ENCODE assay signal across 16 cellular contexts in genomic region chr7:73323434-73324080, GRCh38. TPM values are rescaled to one million over a fixed set of nuclear protein-coding genes. Genes with fewer than 3 reads are reported as not detected.
DNase-seq lines count a peak whose midpoint lies in the region; ATAC-seq and TF ChIP-seq lines count a peak whose summit lies in the region.
"Not testable (repeated sequence)": the region's sequence is repeated elsewhere in the genome, so short reads cannot be mapped to it uniquely, and the experiment has no call there.
"Had no signal": no experiment of that assay in that cellular context is flagged by ENCODE, and none has a peak within 500 bp of the region (broad histone marks: within the 10 kb centered on the region; RNA-seq: fewer than 3 reads in every experiment).

No MANE protein-coding gene starts in this region.

- H3K4me2 ChIP-seq in Loucy (ENCODE audit: low read depth, low read length, poor library complexity, severe bottlenecking): peak overlapping the region; percentile 37
- H3K4me2 ChIP-seq in mesendoderm (ENCODE audit: low read length): not testable (repeated sequence)
- H3K4me2 ChIP-seq in parathyroid adenoma (ENCODE audit: low read length): peak overlapping the region; percentile 61

- peak overlapping the region in 2 of 3 donors; percentile 82 to 95 for H3K27ac Mint-ChIP-seq in CD4-positive, CD25-positive, alpha-beta regulatory T cell
- not testable (repeated sequence) for H3K27ac Mint-ChIP-seq in activated B cell treated with CpG ODN at 0.5 μM for 24 hours; activated naive CD4-positive, alpha-beta T cell treated with anti-CD3 and anti-CD28 coated beads for 36 hours

- CTCF ChIA-PET in activated B cell treated with CpG ODN at 0.5 μM for 24 hours (lab: Charles Lee): interaction anchor here (0.9 to 1.4 kb wide), 2 partner anchors 21 to 128 kb away, joined by 3 to 14 read pairs; no protein-coding TSS in a partner anchor
- CTCF ChIA-PET in activated naive CD4-positive, alpha-beta T cell treated with anti-CD3 and anti-CD28 coated beads for 36 hours (lab: Charles Lee): interaction anchor here (0.7 to 2.6 kb wide), 8 partner anchors 9 to 139 kb away, joined by 3 to 17 read pairs (median 4); no protein-coding TSS in a partner anchor

- not testable (repeated sequence) for H3K79me1 ChIP-seq in mesendoderm (ENCODE audit: low read length)

- not testable (repeated sequence) for H3K27me3 Mint-ChIP-seq in CD4-positive, CD25-positive, alpha-beta regulatory T cell; activated B cell treated with CpG ODN at 0.5 μM for 24 hours; activated naive CD4-positive, alpha-beta T cell treated with anti-CD3 and anti-CD28 coated beads for 36 hours (ENCODE audit: low read depth)

- peak overlapping the region; percentile 67; the same call in 1 of the 2 replicates for H2AFZ ChIP-seq in Loucy (ENCODE audit: low read length)
- H2AFZ ChIP-seq in parathyroid adenoma: peak overlapping the region; percentile 73

- not testable (repeated sequence) for TF ChIP-seq EP300 in upper lobe of left lung (IDR thresholded peaks at IDR 0.05)

- H3K9me2 ChIP-seq in Loucy (replicated peaks; ENCODE audit: low read depth, low read length): not testable (repeated sequence)

- peaks cover 0 to 17% (median 10%) of the 10 kb centered on the region in 4 donors for H3K4me1 Mint-ChIP-seq in CD4-positive, CD25-positive, alpha-beta regulatory T cell
- H3K4me1 Mint-ChIP-seq in activated B cell treated with CpG ODN at 0.5 μM for 24 hours: peaks cover 15% of the 10 kb centered on the region
- not testable (repeated sequence) for H3K4me1 Mint-ChIP-seq in activated naive CD4-positive, alpha-beta T cell treated with anti-CD3 and anti-CD28 coated beads for 36 hours (ENCODE audit: low read depth)

- not testable (repeated sequence) for H4K8ac ChIP-seq in mesendoderm (ENCODE audit: low read depth, low read length)

- TF ChIP-seq POLR2A in upper lobe of left lung (IDR thresholded peaks at IDR 0.05): not testable (repeated sequence)

- not testable (repeated sequence) for TF ChIP-seq CTCF in Loucy (conservative IDR thresholded peaks at IDR 0.05; ENCODE audit: low read length); activated B cell treated with CpG ODN at 0.5 μM for 24 hours (IDR thresholded peaks at IDR 0.05); dorsolateral prefrontal cortex (IDR thresholded peaks at IDR 0.05 in 54 of 56, conservative IDR thresholded peaks at IDR 0.05 in 2 of 56; ENCODE audit: low read depth in 1 of 56, partially characterized antibody in 56 of 56); parathyroid adenoma (IDR thresholded peaks at IDR 0.05); upper lobe of left lung (IDR thresholded peaks at IDR 0.05)

- H3K56ac ChIP-seq in mesendoderm (ENCODE audit: low read length): peak overlapping the region; percentile 0

- POLR2A ChIA-PET in activated B cell treated with CpG ODN at 0.5 μM for 24 hours (lab: Charles Lee): not testable (repeated sequence)

- H3K27ac ChIP-seq in CD4-positive, CD25-positive, alpha-beta regulatory T cell (ENCODE audit: insufficient read depth, low read length, poor library complexity, severe bottlenecking); mesendoderm (ENCODE audit: low read depth, low read length); upper lobe of left lung: not testable (repeated sequence)
- H3K27ac ChIP-seq in dorsolateral prefrontal cortex (peak overlapping the region in 1 of 59 donors; percentile 38), parathyroid adenoma (peak overlapping the region; percentile 86)

- H2BK120ac ChIP-seq in mesendoderm (ENCODE audit: low read depth, low read length): not testable (repeated sequence)

- not testable (repeated sequence) for H2AK5ac ChIP-seq in mesendoderm (ENCODE audit: low read length)

- WGBS in mesendoderm (ENCODE audit: extremely low coverage, insufficient coverage, low lambda C conversion rate): no CpG with 5 or more reads among the region's 5 CpGs
- 72 to 73% methylated on average over 5 of the region's 5 CpGs for WGBS in upper lobe of left lung, 2 donors

- H4K20me1 ChIP-seq in Loucy (ENCODE audit: insufficient read depth, low read length, poor library complexity, severe bottlenecking): not testable (repeated sequence)

- not testable (repeated sequence) for H3K36me3 ChIP-seq in CD4-positive, CD25-positive, alpha-beta regulatory T cell (ENCODE audit: control insufficient read depth, insufficient read depth, low read length); Loucy (ENCODE audit: insufficient read depth, low read length); mesendoderm (ENCODE audit: control insufficient read depth, insufficient read depth, low read length); parathyroid adenoma (ENCODE audit: control insufficient read depth, insufficient read depth, low read length); upper lobe of left lung

- H3K9me3 Mint-ChIP-seq in CD4-positive, CD25-positive, alpha-beta regulatory T cell; activated B cell treated with CpG ODN at 0.5 μM for 24 hours; activated naive CD4-positive, alpha-beta T cell treated with anti-CD3 and anti-CD28 coated beads for 36 hours: not testable (repeated sequence)

- peak overlapping the region in 3 of 4 donors; percentile 61 to 91 (median 76) for H3K4me3 Mint-ChIP-seq in CD4-positive, CD25-positive, alpha-beta regulatory T cell
- H3K4me3 Mint-ChIP-seq in activated B cell treated with CpG ODN at 0.5 μM for 24 hours: peak overlapping the region; percentile 77
- peak overlapping the region; percentile 39 for H3K4me3 Mint-ChIP-seq in activated naive CD4-positive, alpha-beta T cell treated with anti-CD3 and anti-CD28 coated beads for 36 hours

- not testable (repeated sequence) for H3K36me3 Mint-ChIP-seq in CD4-positive, CD25-positive, alpha-beta regulatory T cell; activated B cell treated with CpG ODN at 0.5 μM for 24 hours (ENCODE audit: low read depth); activated naive CD4-positive, alpha-beta T cell treated with anti-CD3 and anti-CD28 coated beads for 36 hours (ENCODE audit: low read depth)

- H3K79me2 ChIP-seq in Loucy (ENCODE audit: insufficient read depth, low read length); mesendoderm (ENCODE audit: control insufficient read depth, insufficient read depth, low read length); parathyroid adenoma: not testable (repeated sequence)

- not testable (repeated sequence) for H3F3A ChIP-seq in Loucy (ENCODE audit: low read depth)

- intact Hi-C loops in activated B cell treated with CpG ODN at 0.5 μM for 24 hours (cut with micrococcal nuclease) (loop anchor here (1.0 kb wide), 2 partner anchors 15 to 128 kb away; partner anchors contain the start of gene NSUN5), dorsolateral prefrontal cortex (cut with DNase I) (loop anchor here in 1 of 2 donors (5.0 kb wide), 1 partner anchor 129 kb away; no protein-coding TSS in a partner anchor)
- intact Hi-C loops in activated naive CD4-positive, alpha-beta T cell treated with anti-CD3 and anti-CD28 coated beads for 36 hours (cut with micrococcal nuclease): loop anchor here (1.0 kb wide), 2 partner anchors 129 to 411 kb away; no protein-coding TSS in a partner anchor

- not testable (repeated sequence) for H4K5ac ChIP-seq in mesendoderm (ENCODE audit: low read length)

- ATAC-seq in CD4-positive, CD25-positive, alpha-beta regulatory T cell (ENCODE audit: low read depth in 2 of 2); activated B cell treated with CpG ODN at 0.5 μM for 24 hours (ENCODE audit: low read depth); upper lobe of left lung (ENCODE audit: low FRiP score in 2 of 2): not testable (repeated sequence)

- not testable (repeated sequence) for H3K4me1 ChIP-seq in CD4-positive, CD25-positive, alpha-beta regulatory T cell (ENCODE audit: control insufficient read depth, insufficient read depth, low read length, poor library complexity, severe bottlenecking); Loucy (ENCODE audit: insufficient read depth, low read length, poor library complexity, severe bottlenecking); mesendoderm (ENCODE audit: control insufficient read depth, low read depth, low read length)
- peaks cover 14% of the 10 kb centered on the region for H3K4me1 ChIP-seq in parathyroid adenoma
- peaks cover 4 to 12% (median 7%) of the 10 kb centered on the region in 4 donors for H3K4me1 ChIP-seq in upper lobe of left lung

- H3K18ac ChIP-seq in mesendoderm (ENCODE audit: low read length): not testable (repeated sequence)

- H3K4me3 ChIP-seq in CD4-positive, CD25-positive, alpha-beta regulatory T cell (ENCODE audit: low read depth, low read length): peak overlapping the region; percentile 61
- H3K4me3 ChIP-seq in Loucy (ENCODE audit: low read length, poor library complexity, severe bottlenecking); mesendoderm (ENCODE audit: low read length): not testable (repeated sequence)
- peak overlapping the region in 37 of 59 donors; percentile 2 to 54 (median 30) for H3K4me3 ChIP-seq in dorsolateral prefrontal cortex
- H3K4me3 ChIP-seq in parathyroid adenoma (ENCODE audit: low read depth, low read length): peak overlapping the region; percentile 38
- peak overlapping the region in 3 of 4 donors; percentile 11 to 29 (median 16) for H3K4me3 ChIP-seq in upper lobe of left lung

- H3K9me3 ChIP-seq in CD4-positive, CD25-positive, alpha-beta regulatory T cell (ENCODE audit: control insufficient read depth in 2 of 2, low read length in 2 of 2); Loucy (ENCODE audit: insufficient read depth, low read depth, low read length); parathyroid adenoma (ENCODE audit: control insufficient read depth, low read length); upper lobe of left lung: not testable (repeated sequence)

- not testable (repeated sequence) for H3K23ac ChIP-seq in mesendoderm (ENCODE audit: low read length)

- DNase-seq in CD4-positive, CD25-positive, alpha-beta regulatory T cell; activated B cell treated with CpG ODN at 0.5 μM for 24 hours; activated naive CD4-positive, alpha-beta T cell treated with anti-CD3 and anti-CD28 coated beads for 36 hours; dorsolateral prefrontal cortex; mesendoderm; upper lobe of left lung: not testable (repeated sequence)

- not testable (repeated sequence) for H3K9ac ChIP-seq in Loucy (ENCODE audit: low read depth, low read length, poor library complexity, severe bottlenecking); mesendoderm (ENCODE audit: low read length); parathyroid adenoma

- H2BK5ac ChIP-seq in mesendoderm (ENCODE audit: low read length): not testable (repeated sequence)

- H3K4ac ChIP-seq in mesendoderm (ENCODE audit: low read depth, low read length): not testable (repeated sequence)

- H2BK15ac ChIP-seq in mesendoderm (replicated peaks; ENCODE audit: low read depth): not testable (repeated sequence)

- H3K27me3 ChIP-seq in CD4-positive, CD25-positive, alpha-beta regulatory T cell (ENCODE audit: control insufficient read depth, insufficient read depth, low read length); Loucy (ENCODE audit: insufficient read depth, low read length, poor library complexity, severe bottlenecking); dorsolateral prefrontal cortex; mesendoderm (ENCODE audit: insufficient read depth, low read length, poor library complexity); parathyroid adenoma (ENCODE audit: control insufficient read depth, insufficient read depth, low read length); upper lobe of left lung: not testable (repeated sequence)

RNA-seq across cellular contexts. Expression of gene TRIM50, which starts 4.3 kb away (rescaled TPM):
- not detected for total RNA-seq in CD4-positive, CD25-positive, alpha-beta regulatory T cell
- polyA plus RNA-seq in CD4-positive, CD25-positive, alpha-beta regulatory T cell: not detected
- total RNA-seq in activated B cell treated with CpG ODN at 0.5 μM for 24 hours: not detected in 2 replicates
- total RNA-seq in activated naive CD4-positive, alpha-beta T cell treated with anti-CD3 and anti-CD28 coated beads for 36 hours: not detected
- total RNA-seq in dorsolateral prefrontal cortex: 1 to 10 TPM in 5 of 120 experiments, under 1 TPM in 5, not detected in 110; 0.30 to 2.4 (median 1.0) TPM
- 0.13 TPM for polyA plus RNA-seq in mesendoderm (2013, experiment 1 of 2)
- 0.06 TPM for polyA plus RNA-seq in mesendoderm (2013, experiment 2 of 2)
- under 1 TPM in 3 of 6 donors, not detected in 3; 0.13 to 0.55 (median 0.37) TPM for total RNA-seq in upper lobe of left lung
- total RNA-seq: cardiac muscle cell, lung microvascular endothelial cell, M059J, SK-MEL-5, vagina had no signal
- polyA plus RNA-seq: AG04450, cardiac muscle cell, neural cell had no signal

RNA-seq across cellular contexts. Expression of gene FKBP6, which starts 4.4 kb away (rescaled TPM):
- total RNA-seq in CD4-positive, CD25-positive, alpha-beta regulatory T cell: not detected
- polyA plus RNA-seq in CD4-positive, CD25-positive, alpha-beta regulatory T cell: not detected
- not detected in 2 replicates for total RNA-seq in activated B cell treated with CpG ODN at 0.5 μM for 24 hours
- not detected for total RNA-seq in activated naive CD4-positive, alpha-beta T cell treated with anti-CD3 and anti-CD28 coated beads for 36 hours
- under 1 TPM in 6 of 120 experiments, not detected in 114; 0.25 to 0.66 (median 0.34) TPM for total RNA-seq in dorsolateral prefrontal cortex
- 0.07 TPM for polyA plus RNA-seq in mesendoderm (2013, experiment 1 of 2)
- 0.06 TPM for polyA plus RNA-seq in mesendoderm (2013, experiment 2 of 2)
- total RNA-seq in upper lobe of left lung: under 1 TPM in 1 of 6 donors, not detected in 5; 0.30 TPM
- total RNA-seq: cardiac muscle cell, lung microvascular endothelial cell, M059J, renal cortical epithelial cell, SK-MEL-5, vagina had no signal
- polyA plus RNA-seq: AG04450, cardiac muscle cell, neural cell had no signal

RNA-seq across cellular contexts. Expression of gene NSUN5, which starts 14.9 kb away (rescaled TPM):
- 31.8 TPM for total RNA-seq in CD4-positive, CD25-positive, alpha-beta regulatory T cell
- polyA plus RNA-seq in CD4-positive, CD25-positive, alpha-beta regulatory T cell: 10 to 100 TPM; 47.6 to 60.2 (median 58.2) TPM
- total RNA-seq in activated B cell treated with CpG ODN at 0.5 μM for 24 hours: 63.8 and 68.9 TPM in 2 replicates
- 10 to 100 TPM; 53.3 to 57.0 TPM for total RNA-seq in activated naive CD4-positive, alpha-beta T cell treated with anti-CD3 and anti-CD28 coated beads for 36 hours
- 10 to 100 TPM; 11.8 to 35.6 (median 20.7) TPM for total RNA-seq in dorsolateral prefrontal cortex
- 35.1 TPM for polyA plus RNA-seq in mesendoderm (2013, experiment 1 of 2)
- polyA plus RNA-seq in mesendoderm (2013, experiment 2 of 2): 36.4 TPM
- total RNA-seq in upper lobe of left lung: 10 to 100 TPM; 19.4 to 34.5 (median 30.9) TPM
